ENCODE assay signal across 21 cellular contexts in the genomic region with DNA sequence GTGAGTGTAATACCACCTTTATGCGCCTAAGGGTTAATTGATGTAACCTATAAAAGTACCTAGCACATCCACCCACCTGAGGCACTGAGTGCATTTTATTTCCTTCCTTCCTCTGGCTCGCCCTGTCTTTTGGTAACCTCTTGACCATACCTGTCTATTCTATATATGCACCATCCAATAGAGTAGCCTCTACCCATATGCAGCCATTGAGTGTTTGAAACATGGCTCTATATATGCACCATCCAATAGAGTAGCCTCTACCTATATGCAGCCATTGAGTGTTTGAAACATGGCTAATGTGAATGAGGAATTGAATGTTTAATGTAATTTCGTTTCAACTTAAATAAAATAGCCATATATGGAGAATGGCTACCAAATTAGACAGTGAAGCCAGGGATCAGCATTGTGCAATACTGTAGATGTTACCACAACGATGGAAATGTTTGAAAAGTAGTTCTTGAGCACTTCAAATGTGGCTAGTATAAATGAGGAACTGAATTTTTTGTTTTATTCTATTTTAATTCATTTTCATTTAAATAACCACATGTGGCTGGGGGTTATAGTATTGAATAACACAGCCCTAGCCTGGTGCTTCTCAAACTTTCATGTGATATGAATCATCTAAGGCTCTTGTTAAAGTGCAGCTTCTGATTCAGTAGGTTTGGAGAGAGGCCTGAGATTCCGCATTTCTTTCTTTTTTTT. TPM values are rescaled to one million over a fixed set of nuclear protein-coding genes. Genes with fewer than 3 reads are reported as not detected.
DNase-seq lines count a peak whose midpoint lies in the region; ATAC-seq and TF ChIP-seq lines count a peak whose summit lies in the region.
"Had no signal": no experiment of that assay in that cellular context is flagged by ENCODE, and none has a peak within 500 bp of the region (broad histone marks: within the 10 kb centered on the region; RNA-seq: fewer than 3 reads in every experiment).

No MANE protein-coding gene starts in this region.

- H3K9me3 Mint-ChIP-seq in stimulated activated effector memory CD8-positive, alpha-beta T cell treated with anti-CD3 and anti-CD28 coated beads, Interleukin-12 subunit alpha, Interleukin-12 subunit beta, amount 100 ng/mL, for 72 hours, result no peaks in the 10 kb centered on the region
- H3K9me3 Mint-ChIP-seq: activated CD4-positive, alpha-beta memory T cell treated with anti-CD3 and anti-CD28 coated beads, Interleukin-2, amount 10 ng/mL, durations not matched to agents 7 days and 5 days; activated T-cell treated with anti-CD3 and anti-CD28 coated beads, Interleukin-2, amount 50 U/mL, for 24 hours; immature natural killer cell; naive B cell had no signal

- H3K9me3 ChIP-seq in SK-N-SH, result no peaks in the 10 kb centered on the region
- H3K9me3 ChIP-seq: HAP-1, thyroid gland had no signal

- no peaks in the 10 kb centered on the region for H3K9me2 ChIP-seq in SK-N-SH

- H3K27ac Mint-ChIP-seq in stimulated activated effector memory CD8-positive, alpha-beta T cell treated with anti-CD3 and anti-CD28 coated beads, Interleukin-12 subunit alpha, Interleukin-12 subunit beta, amount 100 ng/mL, for 72 hours, result no peak overlapping the region
- H3K27ac Mint-ChIP-seq: activated CD4-positive, alpha-beta memory T cell treated with anti-CD3 and anti-CD28 coated beads, Interleukin-2, amount 10 ng/mL, durations not matched to agents 7 days and 5 days; activated T-cell treated with anti-CD3 and anti-CD28 coated beads, Interleukin-2, amount 50 U/mL, for 24 hours; immature natural killer cell had no signal

- H4K20me1 ChIP-seq in SK-N-SH (ENCODE audit: insufficient read depth), result no peaks in the 10 kb centered on the region

- H3K9ac ChIP-seq in SK-N-SH, result no peak overlapping the region

- CTCF ChIA-PET in SK-N-SH (lab: Yijun Ruan, JAX), result no interaction called here

- H3K27me3 ChIP-seq in SK-N-SH (ENCODE audit: insufficient read depth), result no peaks in the 10 kb centered on the region
- H3K27me3 ChIP-seq: thyroid gland had no signal

- H3F3A ChIP-seq in SK-N-SH (replicated peaks; ENCODE audit: insufficient read depth), result peaks cover 5% of the 10 kb centered on the region

- in situ Hi-C loops in KBM-7 (cut with MboI; ENCODE audit: low pct_unique_long_range_greater_than_20kb, low sequenced_read_pairs), result no loop called here
- in situ Hi-C loops in ACHN (cut with HindIII; ENCODE audit: low pct_ligation_motif_present, low pct_unique_long_range_greater_than_20kb, low sequenced_read_pairs), result no loop called here

- H3K36me3 Mint-ChIP-seq in stimulated activated effector memory CD8-positive, alpha-beta T cell treated with anti-CD3 and anti-CD28 coated beads, Interleukin-12 subunit alpha, Interleukin-12 subunit beta, amount 100 ng/mL, for 72 hours, result no peaks in the 10 kb centered on the region
- H3K36me3 Mint-ChIP-seq: immature natural killer cell, naive B cell had no signal

- H3K36me3 ChIP-seq in SK-N-SH (replicated peaks in 1 of 2; ENCODE audit: control insufficient read depth in 1 of 2, insufficient read depth in 2 of 2, low read length in 1 of 2), result no peaks in the 10 kb centered on the region
- H3K36me3 ChIP-seq: HAP-1, thyroid gland had no signal

- TF ChIP-seq EP300 in SK-N-SH (IDR thresholded peaks at IDR 0.05; ENCODE audit: borderline replicate concordance in 1 of 2, low read depth in 1 of 2, low read length in 1 of 2), result no peak

- H3K79me2 ChIP-seq in SK-N-SH (ENCODE audit: insufficient read depth), result peaks cover 5% of the 10 kb centered on the region; the same call in 1 of the 2 replicates

- H2AFZ ChIP-seq in SK-N-SH (ENCODE audit: low read depth), result no peak overlapping the region

- DNase-seq in GF-D8 (lab: John Stamatoyannopoulos, UW), result peak; percentile 81
- peak; percentile 47 for DNase-seq in KBM-7
- DNase-seq in SK-N-SH, result no peak
- peak; percentile 12 for DNase-seq in germinal center (ENCODE audit: low spot score)
- no peak for DNase-seq in stimulated activated CD4-positive, alpha-beta T cell treated with anti-CD3 and anti-CD28 coated beads, Interleukin-4, amount 100 ng/mL, for 24 hours
- no peak for DNase-seq in ACHN
- DNase-seq in stimulated activated effector memory CD8-positive, alpha-beta T cell treated with anti-CD3 and anti-CD28 coated beads, Interleukin-12 subunit alpha, Interleukin-12 subunit beta, amount 100 ng/mL, for 72 hours (ENCODE audit: low spot score in 2 of 2), result no peak
- DNase-seq: activated CD4-positive, alpha-beta memory T cell treated with anti-CD3 and anti-CD28 coated beads, Interleukin-2, amount 10 ng/mL, durations not matched to agents 7 days and 5 days; activated T-cell treated with anti-CD3 and anti-CD28 coated beads, Interleukin-2, amount 50 U/mL, for 24 hours; immature natural killer cell; MM.1S; naive B cell; NCI-H2029; NCI-H446 treated with DMSO at 0.1 percent for 48 hours; stimulated activated CD4-positive, alpha-beta T cell treated with anti-CD3 and anti-CD28 coated beads, Interleukin-4, amount 100 ng/mL, for 4 hours; stimulated activated CD8-positive, alpha-beta memory T cell treated with anti-CD3 and anti-CD28 coated beads, Interleukin-4, amount 100 ng/mL, for 48 hours; thyroid gland had no signal

- no peak for TF ChIP-seq RAD21 in SK-N-SH (IDR thresholded peaks at IDR 0.05; ENCODE audit: low read length)

- H3K4me1 Mint-ChIP-seq in stimulated activated effector memory CD8-positive, alpha-beta T cell treated with anti-CD3 and anti-CD28 coated beads, Interleukin-12 subunit alpha, Interleukin-12 subunit beta, amount 100 ng/mL, for 72 hours, result no peaks in the 10 kb centered on the region
- H3K4me1 Mint-ChIP-seq: activated CD4-positive, alpha-beta memory T cell treated with anti-CD3 and anti-CD28 coated beads, Interleukin-2, amount 10 ng/mL, durations not matched to agents 7 days and 5 days; immature natural killer cell had no signal

- H3K4me1 ChIP-seq in SK-N-SH (ENCODE audit: control insufficient read depth in 1 of 2, insufficient read depth in 2 of 2, low read depth in 1 of 2, low read length in 1 of 2), result peaks cover 2 to 10% of the 10 kb centered on the region in 2 experiments; a peak in 2 of 4 replicates

- WGBS in SK-N-SH (ENCODE audit: low lambda C conversion rate), result 87% methylated on average over 5 of the region's 5 CpGs

- H3K4me2 ChIP-seq in SK-N-SH, result no peak overlapping the region

- POLR2A ChIA-PET in SK-N-SH (lab: Yijun Ruan, JAX), result no interaction called here

- H3K27ac ChIP-seq in SK-N-SH (ENCODE audit: low read depth in 2 of 2, low read length in 1 of 2), result no peak overlapping the region
- H3K27ac ChIP-seq: thyroid gland had no signal

- TF ChIP-seq CTCF in SK-N-SH (IDR thresholded peaks at IDR 0.05), result no peak

- no peak overlapping the region for H3K4me3 Mint-ChIP-seq in stimulated activated effector memory CD8-positive, alpha-beta T cell treated with anti-CD3 and anti-CD28 coated beads, Interleukin-12 subunit alpha, Interleukin-12 subunit beta, amount 100 ng/mL, for 72 hours
- H3K4me3 Mint-ChIP-seq: activated CD4-positive, alpha-beta memory T cell treated with anti-CD3 and anti-CD28 coated beads, Interleukin-2, amount 10 ng/mL, durations not matched to agents 7 days and 5 days; activated T-cell treated with anti-CD3 and anti-CD28 coated beads, Interleukin-2, amount 50 U/mL, for 24 hours; immature natural killer cell had no signal

- H3K4me3 ChIP-seq in SK-N-SH (ENCODE audit: low read depth in 2 of 2, low read length in 1 of 2), result no peak overlapping the region
- H3K4me3 ChIP-seq: HAP-1, lung, thyroid gland had no signal

- no peak for ATAC-seq in GM19463 (IDR thresholded peaks at IDR 0.05; ENCODE audit: unreplicated experiment)
- ATAC-seq in stimulated activated effector memory CD8-positive, alpha-beta T cell treated with anti-CD3 and anti-CD28 coated beads, Interleukin-12 subunit alpha, Interleukin-12 subunit beta, amount 100 ng/mL, for 72 hours, result no peak
- ATAC-seq: esophagus mucosa had no signal

TF ChIP-seq in SK-N-SH, 30 proteins besides CTCF, POLR2A, EP300 and RAD21:
- TF ChIP-seq MXI1 (IDR thresholded peaks at IDR 0.05; ENCODE audit: low read depth, low read length), result no peak
- no peak for TF ChIP-seq GATA2 (CRISPR knock-in tag; IDR thresholded peaks at IDR 0.05)
- TF ChIP-seq TAF1 (IDR thresholded peaks at IDR 0.05; ENCODE audit: borderline replicate concordance, low read depth, low read length), result no peak
- no peak for TF ChIP-seq NFIC (IDR thresholded peaks at IDR 0.05; ENCODE audit: borderline replicate concordance)
- TF ChIP-seq TCF12 (IDR thresholded peaks at IDR 0.05), result peak; percentile 52; the same call in 1 of the 2 replicates
- no peak for TF ChIP-seq FOXM1 (IDR thresholded peaks at IDR 0.05; ENCODE audit: low read depth)
- no peak for TF ChIP-seq MEF2A (IDR thresholded peaks at IDR 0.05; ENCODE audit: borderline replicate concordance, low read depth)
- TF ChIP-seq REST (IDR thresholded peaks at IDR 0.05; ENCODE audit: low read depth, low read length), result no peak
- no peak for TF ChIP-seq FOSL2 (IDR thresholded peaks at IDR 0.05; ENCODE audit: borderline replicate concordance, low read depth)

RNA-seq across cellular contexts. Expression of gene SLC35F2, which starts 33.8 kb away (rescaled TPM):
- polyA plus RNA-seq in SK-N-SH (2012; rRNA removed), result 12.4 and 14.3 TPM in 2 replicates
- polyA plus RNA-seq in SK-N-SH (2012; cell fraction: cytosol; rRNA removed), result 13.7 and 14.5 TPM in 2 replicates
- 3.9 and 7.0 TPM in 2 replicates for polyA plus RNA-seq in SK-N-SH (2012; cell fraction: nucleus; rRNA removed)

Comparison
In these comparisons a context has a peak if more than half of its experiments do, and no peak if none do; other contexts are left out.
1. DNase-seq: peak in GF-D8 (single experiment), KBM-7 (single experiment) and germinal center (single experiment); none in SK-N-SH (single experiment), stimulated activated CD4-positive, alpha-beta T cell treated with anti-CD3 and anti-CD28 coated beads, Interleukin-4, amount 100 ng/mL, for 24 hours (single experiment), ACHN (single experiment) and stimulated activated effector memory CD8-positive, alpha-beta T cell treated with anti-CD3 and anti-CD28 coated beads, Interleukin-12 subunit alpha, Interleukin-12 subunit beta, amount 100 ng/mL, for 72 hours (0 of 2).